ENCODE assay signal across 19 cellular contexts in genomic region chr4:12445711-12446110, GRCh38.
"Had no signal": no experiment of that assay in that cellular context is flagged by ENCODE, and none has a peak within 500 bp of the region (broad histone marks: within the 10 kb centered on the region; RNA-seq: fewer than 3 reads in every experiment).

No MANE protein-coding gene starts in this region.

- DNase-seq: central memory CD4-positive, alpha-beta T cell; effector CD4-positive, alpha-beta T cell; foreskin keratinocyte; head of caudate nucleus; hippocampal formation; lower lobe of right lung; mesendoderm; naive thymus-derived CD4-positive, alpha-beta T cell; nucleus accumbens; ovary; stimulated activated CD4-positive, alpha-beta T cell treated with anti-CD3 and anti-CD28 coated beads, Interleukin-4, amount 100 ng/mL, for 1 hour; stimulated activated CD8-positive, alpha-beta memory T cell treated with anti-CD3 and anti-CD28 coated beads, Interleukin-4, amount 100 ng/mL, for 48 hours; stimulated activated naive CD8-positive, alpha-beta T cell treated with anti-CD3 and anti-CD28 coated beads, Interleukin-15, Interleukin-2, amounts not matched to agents 100 U/mL and 50 U/mL, for 24 hours; testis had no signal

- H3K27me3 ChIP-seq: esophagus muscularis mucosa, foreskin keratinocyte, neural progenitor cell, ovary, testis, tibial nerve had no signal

- H3K9me3 ChIP-seq: ovary, testis had no signal

- H3K36me3 ChIP-seq: esophagus muscularis mucosa, lower lobe of right lung, neural progenitor cell, ovary, tibial nerve had no signal

- H3K27ac Mint-ChIP-seq: naive thymus-derived CD4-positive, alpha-beta T cell; neural progenitor cell; stimulated activated effector memory CD8-positive, alpha-beta T cell treated with anti-CD3 and anti-CD28 coated beads, Interleukin-12 subunit alpha, Interleukin-12 subunit beta, amount 100 ng/mL, for 72 hours had no signal

- H2AFZ ChIP-seq: neural progenitor cell had no signal

- H3K4me3 ChIP-seq: coronary artery, esophagus muscularis mucosa, lower lobe of right lung, neural progenitor cell, ovary, testis, tibial nerve had no signal

- H3K4me1 Mint-ChIP-seq: naive thymus-derived CD4-positive, alpha-beta T cell; neural progenitor cell; stimulated activated effector memory CD8-positive, alpha-beta T cell treated with anti-CD3 and anti-CD28 coated beads, Interleukin-12 subunit alpha, Interleukin-12 subunit beta, amount 100 ng/mL, for 72 hours had no signal

- H3K27me3 Mint-ChIP-seq: naive thymus-derived CD4-positive, alpha-beta T cell had no signal

- H3K4me3 Mint-ChIP-seq: naive thymus-derived CD4-positive, alpha-beta T cell; neural progenitor cell; stimulated activated effector memory CD8-positive, alpha-beta T cell treated with anti-CD3 and anti-CD28 coated beads, Interleukin-12 subunit alpha, Interleukin-12 subunit beta, amount 100 ng/mL, for 72 hours had no signal

- H3K4me1 ChIP-seq: esophagus muscularis mucosa, foreskin keratinocyte, lower lobe of right lung, neural progenitor cell, testis, tibial nerve had no signal

- H3K9ac ChIP-seq: neural progenitor cell had no signal

- H3K36me3 Mint-ChIP-seq: naive thymus-derived CD4-positive, alpha-beta T cell; neural progenitor cell; stimulated activated effector memory CD8-positive, alpha-beta T cell treated with anti-CD3 and anti-CD28 coated beads, Interleukin-12 subunit alpha, Interleukin-12 subunit beta, amount 100 ng/mL, for 72 hours had no signal

- H3K27ac ChIP-seq: coronary artery, esophagus muscularis mucosa, foreskin keratinocyte, lower lobe of right lung, neural progenitor cell, ovary, testis, tibial nerve had no signal

- H3K4me2 ChIP-seq: neural progenitor cell had no signal
